Comparison of ENCODE assay signal across 8 cellular contexts in genomic region chr19:13765395-13766094, GRCh38. TPM values are rescaled to one million over a fixed set of nuclear protein-coding genes. Genes with fewer than 3 reads are reported as not detected.
DNase-seq lines count a peak whose midpoint lies in the region; ATAC-seq and TF ChIP-seq lines count a peak whose summit lies in the region.

No MANE protein-coding gene starts in this region.

- ATAC-seq in CD4-positive, CD25-positive, alpha-beta regulatory T cell (ENCODE audit: low read depth in 2 of 2) = no peak
- no peak for ATAC-seq in HG02938 (IDR thresholded peaks at IDR 0.05; ENCODE audit: unreplicated experiment)

- peaks cover 6% of the 10 kb centered on the region for H3K36me3 Mint-ChIP-seq in CD4-positive, CD25-positive, alpha-beta regulatory T cell
- peaks cover 27% of the 10 kb centered on the region for H3K36me3 Mint-ChIP-seq in nephron (ENCODE audit: low read depth)

- H3K4me1 ChIP-seq in CD4-positive, CD25-positive, alpha-beta regulatory T cell (ENCODE audit: control insufficient read depth, insufficient read depth, low read length, poor library complexity, severe bottlenecking) = peaks cover 20% of the 10 kb centered on the region
- no peaks in the 10 kb centered on the region for H3K4me1 ChIP-seq in colonic mucosa

- intact Hi-C loops in colonic mucosa (cut with DNase I) = no loop called here

- H3K27me3 Mint-ChIP-seq in CD4-positive, CD25-positive, alpha-beta regulatory T cell = no peaks in the 10 kb centered on the region
- no peaks in the 10 kb centered on the region for H3K27me3 Mint-ChIP-seq in nephron (ENCODE audit: low read depth)

- H3K27me3 ChIP-seq in CD4-positive, CD25-positive, alpha-beta regulatory T cell (ENCODE audit: control insufficient read depth, insufficient read depth, low read length) = no peaks in the 10 kb centered on the region
- H3K27me3 ChIP-seq in MG63 (no peaks in the 10 kb centered on the region), colonic mucosa (no peaks in the 10 kb centered on the region), WERI-Rb-1 (ENCODE audit: insufficient read depth, low read depth, severe bottlenecking) (no peaks in the 10 kb centered on the region)

- H3K27ac Mint-ChIP-seq in CD4-positive, CD25-positive, alpha-beta regulatory T cell = peak overlapping the region; percentile 94 to 96 (median 94)
- H3K27ac Mint-ChIP-seq in nephron = peak overlapping the region in 2 of 3 experiments; percentile 27 to 44

- no peaks in the 10 kb centered on the region for H3K9me3 Mint-ChIP-seq in CD4-positive, CD25-positive, alpha-beta regulatory T cell
- no peaks in the 10 kb centered on the region for H3K9me3 Mint-ChIP-seq in nephron

- TF ChIP-seq CTCF in colonic mucosa (IDR thresholded peaks at IDR 0.05) (no peak), nephron (IDR thresholded peaks at IDR 0.05; ENCODE audit: unreplicated experiment in 3 of 3) (no peak), WERI-Rb-1 (IDR thresholded peaks at IDR 0.05; ENCODE audit: low read depth, low read length) (no peak)

- H3K9ac ChIP-seq in colonic mucosa (ENCODE audit: low read depth in 2 of 2, low read length in 2 of 2) = peak overlapping the region; percentile 67 to 86

- H3K4me3 ChIP-seq in CD4-positive, CD25-positive, alpha-beta regulatory T cell (ENCODE audit: low read depth, low read length) = peak overlapping the region; percentile 61
- peak overlapping the region; percentile 73 for H3K4me3 ChIP-seq in MG63
- peak overlapping the region; percentile 77 for H3K4me3 ChIP-seq in colonic mucosa
- H3K4me3 ChIP-seq in WERI-Rb-1 (ENCODE audit: low read depth, low read length) = no peak overlapping the region; the same call in 1 of the 2 replicates

- no peak for DNase-seq in CD4-positive, CD25-positive, alpha-beta regulatory T cell
- DNase-seq in MG63 (no peak), colonic mucosa (no peak), NCI-H226 (no peak), WERI-Rb-1 (no peak), NOMO-1 treated with DMSO at 0.1 percent for 48 hours (lab: John Stamatoyannopoulos, UW; ENCODE audit: unreplicated experiment) (no peak)

- peaks cover 21% of the 10 kb centered on the region for H3K36me3 ChIP-seq in CD4-positive, CD25-positive, alpha-beta regulatory T cell (ENCODE audit: control insufficient read depth, insufficient read depth, low read length)
- H3K36me3 ChIP-seq in MG63 (peaks cover 48% of the 10 kb centered on the region), colonic mucosa (peaks cover 2% of the 10 kb centered on the region), WERI-Rb-1 (peaks cover 32% of the 10 kb centered on the region)

- no peaks in the 10 kb centered on the region for H3K9me3 ChIP-seq in CD4-positive, CD25-positive, alpha-beta regulatory T cell (ENCODE audit: control insufficient read depth in 2 of 2, low read length in 2 of 2)
- H3K9me3 ChIP-seq in MG63 = no peaks in the 10 kb centered on the region
- no peaks in the 10 kb centered on the region for H3K9me3 ChIP-seq in colonic mucosa
- no peaks in the 10 kb centered on the region for H3K9me3 ChIP-seq in WERI-Rb-1 (ENCODE audit: severe bottlenecking)

- peak overlapping the region; percentile 41 for H3K27ac ChIP-seq in CD4-positive, CD25-positive, alpha-beta regulatory T cell (ENCODE audit: insufficient read depth, low read length, poor library complexity, severe bottlenecking)
- H3K27ac ChIP-seq in colonic mucosa (no peak overlapping the region), WERI-Rb-1 (no peak overlapping the region)

- peaks cover 0 to 28% (median 15%) of the 10 kb centered on the region in 4 donors for H3K4me1 Mint-ChIP-seq in CD4-positive, CD25-positive, alpha-beta regulatory T cell
- H3K4me1 Mint-ChIP-seq in nephron = peaks cover 7% of the 10 kb centered on the region

- H3K4me3 Mint-ChIP-seq in CD4-positive, CD25-positive, alpha-beta regulatory T cell = peak overlapping the region; percentile 91 to 94 (median 93)
- peak overlapping the region; percentile 88 to 91 (median 89) for H3K4me3 Mint-ChIP-seq in nephron

RNA-seq across cellular contexts. Expression of gene MRI1, which starts 1.2 kb away (rescaled TPM):
- total RNA-seq in CD4-positive, CD25-positive, alpha-beta regulatory T cell = 38.2 TPM
- polyA plus RNA-seq in CD4-positive, CD25-positive, alpha-beta regulatory T cell = 1 to 10 TPM; 6.6 to 9.3 (median 8.5) TPM
- total RNA-seq in MG63 (2014; rRNA removed; shearing (Covaris generic); ENCODE audit: low replicate concordance) = 27.8 and 37.2 TPM in 2 replicates
- 10 to 100 TPM; 19.5 to 26.7 TPM for total RNA-seq in colonic mucosa

RNA-seq across cellular contexts. Expression of gene C19orf53, which starts 8.7 kb away (rescaled TPM):
- 61.2 TPM for total RNA-seq in CD4-positive, CD25-positive, alpha-beta regulatory T cell
- 100 to 1,000 TPM; 205 to 244 (median 237) TPM for polyA plus RNA-seq in CD4-positive, CD25-positive, alpha-beta regulatory T cell
- total RNA-seq in MG63 (2014; rRNA removed; shearing (Covaris generic); ENCODE audit: low replicate concordance) = 70.3 and 247 TPM in 2 replicates
- 10 to 100 TPM; 48.5 to 82.6 TPM for total RNA-seq in colonic mucosa

RNA-seq across cellular contexts. Expression of gene ZSWIM4, which starts 29.7 kb away (rescaled TPM):
- 4.5 TPM for total RNA-seq in CD4-positive, CD25-positive, alpha-beta regulatory T cell
- under 1 TPM; 0.46 to 0.82 (median 0.54) TPM for polyA plus RNA-seq in CD4-positive, CD25-positive, alpha-beta regulatory T cell
- total RNA-seq in MG63 (2014; rRNA removed; shearing (Covaris generic); ENCODE audit: low replicate concordance) = 4.8 and 7.9 TPM in 2 replicates
- total RNA-seq in colonic mucosa = 1 to 10 TPM; 2.9 to 4.3 TPM
